ENCODE assay signal across 25 cellular contexts in genomic region chr12:117574655-117575054, GRCh38.
"Had no signal": no experiment of that assay in that cellular context is flagged by ENCODE, and none has a peak within 500 bp of the region (broad histone marks: within the 10 kb centered on the region; RNA-seq: fewer than 3 reads in every experiment).

No MANE protein-coding gene starts in this region.

- ATAC-seq: stimulated activated effector memory CD8-positive, alpha-beta T cell treated with anti-CD3 and anti-CD28 coated beads, Interleukin-12 subunit alpha, Interleukin-12 subunit beta, amount 100 ng/mL, for 72 hours; stimulated activated memory B cell treated with anti-CD40 and anti-IgM and Interleukin-4, amounts not matched to agents 10 μg/mL and 1 μg/mL and 100 μg/mL, for 72 hours; stimulated activated naive B cell treated with anti-CD40 and anti-IgM and Interleukin-4, amounts not matched to agents 10 μg/mL and 1 μg/mL and 100 μg/mL, for 72 hours; stimulated activated naive CD8-positive, alpha-beta T cell treated with anti-CD3 and anti-CD28 coated beads, Interleukin-15, amount 100 ng/mL, for 72 hours; stimulated activated naive CD8-positive, alpha-beta T cell treated with anti-CD3 and anti-CD28 coated beads, Interleukin-15, Interleukin-2, amounts not matched to agents 100 U/mL and 50 U/mL, for 24 hours; upper lobe of right lung had no signal

- H3K36me3 ChIP-seq: stomach, suprapubic skin, thoracic aorta, thyroid gland, tibial artery, tibial nerve, transverse colon, upper lobe of left lung, upper lobe of right lung, uterus, vagina had no signal

- H3K27me3 ChIP-seq: stomach, testis, thyroid gland, tibial artery, tibial nerve, transverse colon, upper lobe of left lung, upper lobe of right lung, uterus, vagina had no signal

- H3K4me3 ChIP-seq: stomach, suprapubic skin, testis, thoracic aorta, thyroid gland, tibial artery, tibial nerve, transverse colon, upper lobe of left lung, upper lobe of right lung, uterus, vagina had no signal

- H3K4me1 ChIP-seq: stomach, suprapubic skin, testis, tibial artery, transverse colon, upper lobe of left lung, upper lobe of right lung, uterus, vagina had no signal

- DNase-seq: stimulated activated CD4-positive, alpha-beta T cell treated with anti-CD3 and anti-CD28 coated beads, Interleukin-2, amount 100 ng/mL, for 48 hours; stimulated activated CD4-positive, alpha-beta T cell treated with anti-CD3 and anti-CD28 coated beads, Interleukin-4, amount 100 ng/mL, for 1 hour; stimulated activated CD4-positive, alpha-beta T cell treated with anti-CD3 and anti-CD28 coated beads, Interleukin-4, amount 100 ng/mL, for 24 hours; stimulated activated CD4-positive, alpha-beta T cell treated with anti-CD3 and anti-CD28 coated beads, Interleukin-4, amount 100 ng/mL, for 4 hours; stimulated activated CD8-positive, alpha-beta memory T cell treated with anti-CD3 and anti-CD28 coated beads, Interleukin-4, amount 100 ng/mL, for 48 hours; stimulated activated naive B cell treated with anti-CD40 and anti-IgM and Interleukin-4, amounts not matched to agents 10 μg/mL and 1 μg/mL and 100 μg/mL, for 72 hours; stimulated activated naive CD4-positive, alpha-beta T cell; stimulated activated naive CD4-positive, alpha-beta T cell treated with Interleukin-2 at 50 U/mL for 16 hours; stimulated activated naive CD8-positive, alpha-beta T cell treated with anti-CD3 and anti-CD28 coated beads, Interleukin-15, amount 100 ng/mL, for 72 hours; stimulated activated naive CD8-positive, alpha-beta T cell treated with anti-CD3 and anti-CD28 coated beads, Interleukin-15, Interleukin-2, amounts not matched to agents 100 U/mL and 50 U/mL, for 24 hours; stomach; testis; tibial artery; transverse colon; trophoblast cell; upper lobe of left lung; upper lobe of right lung; uterus had no signal

- H3K27ac ChIP-seq: stomach, suprapubic skin, testis, thoracic aorta, tibial artery, tibial nerve, transverse colon, upper lobe of left lung, upper lobe of right lung, uterus, vagina had no signal

- H3K9me3 ChIP-seq: stomach, suprapubic skin, testis, thoracic aorta, thyroid gland, tibial artery, tibial nerve, transverse colon, upper lobe of left lung, upper lobe of right lung, uterus, vagina had no signal
